Comparison of ENCODE assay signal across 16 cellular contexts in the genomic region with DNA sequence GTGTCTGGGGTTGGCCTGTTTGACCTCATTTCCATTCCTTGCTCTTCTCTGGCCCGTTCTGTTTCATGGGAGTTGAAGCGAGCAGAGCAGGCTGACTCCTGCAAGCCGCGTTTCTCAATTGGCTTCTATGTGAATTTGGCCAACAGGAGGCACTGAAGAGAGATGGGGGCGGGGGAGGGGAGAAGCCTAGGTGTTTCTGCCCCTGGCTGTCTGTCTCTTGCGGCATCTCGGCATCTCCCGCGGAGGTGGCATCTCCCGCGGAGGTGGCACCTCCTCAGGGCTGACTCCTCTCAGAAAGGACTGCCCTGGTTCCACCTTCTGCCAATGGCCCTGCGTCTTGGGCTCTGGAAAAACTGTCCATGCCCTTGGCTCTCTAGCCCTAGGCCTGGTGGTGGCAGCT.
"Had no signal": no experiment of that assay in that cellular context is flagged by ENCODE, and none has a peak within 500 bp of the region (broad histone marks: within the 10 kb centered on the region; RNA-seq: fewer than 3 reads in every experiment).

No MANE protein-coding gene starts in this region.

- H3K4me3 Mint-ChIP-seq: activated B cell treated with CpG ODN at 0.5 μM for 24 hours; activated CD4-positive, alpha-beta T cell treated with anti-CD3 and anti-CD28 coated beads, Interleukin-2, amount 10 ng/mL, durations not matched to agents 7 days and 5 days; central memory CD8-positive, alpha-beta T cell; dendritic cell treated with granulocyte-macrophage colony-stimulating factor and Interleukin-4, amounts not matched to agents 40 ng/mL and 50 ng/mL, for 4 days; effector memory CD8-positive, alpha-beta T cell; memory B cell; nephron; stimulated activated naive CD8-positive, alpha-beta T cell treated with anti-CD3 and anti-CD28 coated beads, Interleukin-15, amount 100 ng/mL, for 72 hours had no signal

- H3K27ac ChIP-seq: testis, upper lobe of right lung had no signal

- DNase-seq: activated B cell treated with CpG ODN at 0.5 μM for 24 hours; activated CD4-positive, alpha-beta T cell treated with anti-CD3 and anti-CD28 coated beads, Interleukin-2, amount 10 ng/mL, durations not matched to agents 7 days and 5 days; activated CD8-positive, alpha-beta memory T cell treated with anti-CD3 and anti-CD28 coated beads for 24 hours; activated naive CD4-positive, alpha-beta T cell treated with Interleukin-2 at 50 U/mL for 16 hours; effector memory CD8-positive, alpha-beta T cell; hippocampal formation; stimulated activated CD4-positive, alpha-beta T cell treated with anti-CD3 and anti-CD28 coated beads, Interleukin-15, amount 100 ng/mL, for 24 hours; stimulated activated CD4-positive, alpha-beta T cell treated with anti-CD3 and anti-CD28 coated beads, Interleukin-4, amount 100 ng/mL, for 24 hours; stimulated activated naive CD8-positive, alpha-beta T cell treated with anti-CD3 and anti-CD28 coated beads, Interleukin-15, amount 100 ng/mL, for 72 hours; T-helper 1 cell; testis; upper lobe of right lung had no signal

- H3K4me3 ChIP-seq: testis, upper lobe of right lung had no signal

- H3K4me1 ChIP-seq: upper lobe of right lung had no signal

- H3K9me3 Mint-ChIP-seq: activated B cell treated with CpG ODN at 0.5 μM for 24 hours; activated CD4-positive, alpha-beta T cell treated with anti-CD3 and anti-CD28 coated beads, Interleukin-2, amount 10 ng/mL, durations not matched to agents 7 days and 5 days; central memory CD8-positive, alpha-beta T cell; dendritic cell treated with granulocyte-macrophage colony-stimulating factor and Interleukin-4, amounts not matched to agents 40 ng/mL and 50 ng/mL, for 4 days; effector memory CD8-positive, alpha-beta T cell; memory B cell; nephron; stimulated activated naive CD8-positive, alpha-beta T cell treated with anti-CD3 and anti-CD28 coated beads, Interleukin-15, amount 100 ng/mL, for 72 hours had no signal

- H3K36me3 Mint-ChIP-seq: memory B cell had no signal

- H3K27ac Mint-ChIP-seq: activated B cell treated with CpG ODN at 0.5 μM for 24 hours; activated CD4-positive, alpha-beta T cell treated with anti-CD3 and anti-CD28 coated beads, Interleukin-2, amount 10 ng/mL, durations not matched to agents 7 days and 5 days; dendritic cell treated with granulocyte-macrophage colony-stimulating factor and Interleukin-4, amounts not matched to agents 40 ng/mL and 50 ng/mL, for 4 days; effector memory CD8-positive, alpha-beta T cell; memory B cell; nephron; stimulated activated naive CD8-positive, alpha-beta T cell treated with anti-CD3 and anti-CD28 coated beads, Interleukin-15, amount 100 ng/mL, for 72 hours had no signal

- H3K36me3 ChIP-seq: upper lobe of right lung had no signal

- H3K9me3 ChIP-seq: testis, upper lobe of right lung had no signal

- H3K4me1 Mint-ChIP-seq: activated B cell treated with CpG ODN at 0.5 μM for 24 hours; activated CD4-positive, alpha-beta T cell treated with anti-CD3 and anti-CD28 coated beads, Interleukin-2, amount 10 ng/mL, durations not matched to agents 7 days and 5 days; central memory CD8-positive, alpha-beta T cell; memory B cell; stimulated activated naive CD8-positive, alpha-beta T cell treated with anti-CD3 and anti-CD28 coated beads, Interleukin-15, amount 100 ng/mL, for 72 hours had no signal

- H3K27me3 Mint-ChIP-seq: memory B cell; stimulated activated naive CD8-positive, alpha-beta T cell treated with anti-CD3 and anti-CD28 coated beads, Interleukin-15, amount 100 ng/mL, for 72 hours had no signal

- H3K27me3 ChIP-seq: testis, upper lobe of right lung had no signal
